ENCODE assay signal across 11 cellular contexts in the genomic region with DNA sequence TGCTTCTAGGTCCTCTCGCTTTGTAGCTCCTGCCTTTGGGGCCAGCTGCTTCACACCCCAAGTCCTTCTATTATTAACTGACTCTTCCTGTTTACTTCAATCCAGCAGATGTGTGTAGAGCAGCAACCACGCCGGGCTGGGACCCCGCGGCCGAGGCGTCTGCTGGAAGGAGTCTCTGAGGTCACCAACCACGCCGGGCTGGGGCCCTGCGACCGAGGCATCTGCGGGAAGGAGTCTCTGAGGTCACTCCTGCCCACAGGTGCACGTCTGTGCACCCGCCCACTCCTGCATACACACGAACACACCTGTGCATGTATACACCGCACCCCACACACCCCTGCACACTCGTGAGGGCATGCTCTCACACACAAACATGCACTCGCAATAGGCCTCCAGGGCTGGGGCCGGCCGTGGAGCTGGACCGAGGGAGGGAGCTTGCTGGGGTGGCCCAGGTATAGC. TPM values are rescaled to one million over a fixed set of nuclear protein-coding genes. Genes with fewer than 3 reads are reported as not detected.
A peak's percentile ranks its signal among the peaks of the same experiment; 100 is the strongest.
DNase-seq lines count a peak whose midpoint lies in the region; ATAC-seq and TF ChIP-seq lines count a peak whose summit lies in the region.
"Had no signal": no experiment of that assay in that cellular context is flagged by ENCODE, and none has a peak within 500 bp of the region (broad histone marks: within the 10 kb centered on the region; RNA-seq: fewer than 3 reads in every experiment).

No MANE protein-coding gene starts in this region.

- no peak overlapping the region for H3K4me2 ChIP-seq in neural progenitor cell

- H3K36me3 Mint-ChIP-seq in neural progenitor cell, result no peaks in the 10 kb centered on the region
- H3K36me3 Mint-ChIP-seq: naive B cell had no signal

- H3K4me3 Mint-ChIP-seq in neural progenitor cell, result peak overlapping the region; percentile 53

- H3K4me1 ChIP-seq in neural progenitor cell, result no peaks in the 10 kb centered on the region

- TF ChIP-seq CTCF in neural progenitor cell (IDR thresholded peaks at IDR 0.05), result no peak

- no peak overlapping the region for H3K4me3 ChIP-seq in neural progenitor cell
- H3K4me3 ChIP-seq: thoracic aorta had no signal

- no peaks in the 10 kb centered on the region for H3K36me3 ChIP-seq in neural progenitor cell
- H3K36me3 ChIP-seq: thoracic aorta had no signal

- H3K27me3 ChIP-seq in neural progenitor cell, result no peaks in the 10 kb centered on the region

- no peak overlapping the region for H3K27ac Mint-ChIP-seq in neural progenitor cell
- H3K27ac Mint-ChIP-seq: activated T-helper 2 cell treated with anti-CD3 and anti-CD28 coated beads, Interferon-gamma antibody, Interleukin-2, Interleukin-4, amounts not matched to agents 10 μg/mL and 5 μg/mL and 100 μg/mL, durations not matched to agents 14 hours and 24 hours and 36 hours had no signal

- H3K9me3 Mint-ChIP-seq in neural progenitor cell, result peaks cover 2% of the 10 kb centered on the region
- H3K9me3 Mint-ChIP-seq: activated T-helper 2 cell treated with anti-CD3 and anti-CD28 coated beads, Interferon-gamma antibody, Interleukin-2, Interleukin-4, amounts not matched to agents 10 μg/mL and 5 μg/mL and 100 μg/mL, durations not matched to agents 14 hours and 24 hours and 36 hours; naive B cell had no signal

- H3K27me3 Mint-ChIP-seq in neural progenitor cell (ENCODE audit: insufficient read depth, low read depth), result peaks cover 7% of the 10 kb centered on the region

- ATAC-seq in GM19324 (IDR thresholded peaks at IDR 0.05; ENCODE audit: low FRiP score, unreplicated experiment) (peak; percentile 52), HG02678 (IDR thresholded peaks at IDR 0.05; ENCODE audit: unreplicated experiment) (peak; percentile 54)

- H4K20me1 ChIP-seq in neural progenitor cell (ENCODE audit: low read depth), result no peaks in the 10 kb centered on the region

- DNase-seq in RPMI8226 (peak; percentile 98), neural progenitor cell (ENCODE audit: low spot score) (no peak), NCI-H748 (lab: John Stamatoyannopoulos, UW; ENCODE audit: unreplicated experiment) (no peak), Kasumi-1 (lab: John Stamatoyannopoulos, UW) (no peak), RKO (ENCODE audit: low spot score) (no peak)

- peak overlapping the region; percentile 81 for H2AFZ ChIP-seq in neural progenitor cell (replicated peaks)

- no peaks in the 10 kb centered on the region for H3K79me2 ChIP-seq in neural progenitor cell (ENCODE audit: low read depth)

- H3K4me1 Mint-ChIP-seq in neural progenitor cell, result peaks cover 25% of the 10 kb centered on the region

- H3K9me3 ChIP-seq in neural progenitor cell (ENCODE audit: low read depth), result no peaks in the 10 kb centered on the region
- H3K9me3 ChIP-seq: thoracic aorta had no signal

- H3K9ac ChIP-seq in neural progenitor cell, result no peak overlapping the region

- H3K27ac ChIP-seq in neural progenitor cell, result no peak overlapping the region
- H3K27ac ChIP-seq: thoracic aorta had no signal

- H3F3A ChIP-seq in neural progenitor cell (ENCODE audit: low read depth), result no peaks in the 10 kb centered on the region

RNA-seq across cellular contexts. Expression of a gene that starts 7.8 kb away (rescaled TPM):
- 0.19 TPM in 1 of 2 replicates, not detected in the other for total RNA-seq in neural progenitor cell (ENCODE audit: low replicate concordance)
- total RNA-seq: activated T-helper 2 cell treated with anti-CD3 and anti-CD28 coated beads, Interferon-gamma antibody, Interleukin-2, Interleukin-4, amounts not matched to agents 10 μg/mL and 5 μg/mL and 100 μg/mL, durations not matched to agents 14 hours and 24 hours and 36 hours; kidney; thoracic aorta had no signal

RNA-seq across cellular contexts. Expression of a gene that starts 17.7 kb away (rescaled TPM):
- total RNA-seq in neural progenitor cell (ENCODE audit: low replicate concordance), result 0.12 TPM in 1 of 2 replicates, not detected in the other

RNA-seq across cellular contexts. Expression of a gene that starts 20.3 kb away (rescaled TPM):
- total RNA-seq in neural progenitor cell (ENCODE audit: low replicate concordance), result 0.46 TPM in 1 of 2 replicates, not detected in the other
- total RNA-seq: activated T-helper 2 cell treated with anti-CD3 and anti-CD28 coated beads, Interferon-gamma antibody, Interleukin-2, Interleukin-4, amounts not matched to agents 10 μg/mL and 5 μg/mL and 100 μg/mL, durations not matched to agents 14 hours and 24 hours and 36 hours; kidney had no signal

RNA-seq across cellular contexts. Expression of a gene that starts 33.9 kb away (rescaled TPM):
- total RNA-seq in neural progenitor cell (ENCODE audit: low replicate concordance), result 0.62 TPM in 1 of 2 replicates, not detected in the other
